In the genomic region with DNA sequence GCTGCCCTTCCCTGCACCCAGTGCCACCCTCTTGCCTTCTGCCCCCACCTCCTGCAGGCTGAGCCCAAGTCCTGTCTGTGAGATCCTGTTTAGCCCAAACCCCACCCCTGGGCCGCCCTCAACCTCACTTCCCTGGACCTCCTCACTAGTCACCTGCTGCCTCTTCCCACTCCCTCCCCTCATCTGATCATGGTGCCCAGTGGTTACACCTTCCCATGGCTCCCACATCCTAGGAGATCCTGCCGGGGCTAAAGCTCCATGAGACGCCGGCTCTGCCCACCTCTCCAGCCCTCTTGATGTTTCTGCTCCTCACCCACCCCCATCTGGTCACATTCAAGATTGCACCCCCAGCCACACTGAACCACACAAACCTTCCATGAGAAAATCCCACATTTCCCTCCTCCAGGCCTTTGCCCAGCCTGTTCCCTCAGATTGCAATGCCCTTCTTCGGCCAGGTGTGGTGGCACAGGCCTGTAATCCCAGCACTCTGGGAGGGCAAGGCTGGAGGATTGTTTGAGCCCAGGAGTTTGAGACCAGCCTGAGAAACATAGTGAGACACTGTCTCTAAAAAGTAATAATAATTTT, we compare ENCODE assay signal across 11 cellular contexts. TPM values are rescaled to one million over a fixed set of nuclear protein-coding genes. Genes with fewer than 3 reads are reported as not detected.
DNase-seq lines count a peak whose midpoint lies in the region; ATAC-seq and TF ChIP-seq lines count a peak whose summit lies in the region.
"Had no signal": no experiment of that assay in that cellular context is flagged by ENCODE, and none has a peak within 500 bp of the region (broad histone marks: within the 10 kb centered on the region; RNA-seq: fewer than 3 reads in every experiment).

No MANE protein-coding gene starts in this region.

- TF ChIP-seq POLR2A in uterus (IDR thresholded peaks at IDR 0.05) = no peak

- DNase-seq in left ventricle myocardium inferior = no peak
- DNase-seq in heart right ventricle = no peak
- no peak for DNase-seq in activated CD8-positive, alpha-beta T cell treated with anti-CD3 and anti-CD28 coated beads, Interleukin-2, amount 10 ng/mL, durations not matched to agents 7 days and 5 days
- peak; percentile 57 for DNase-seq in iPS-NIHi7 (ENCODE audit: extremely low spot score)
- DNase-seq in uterus = no peak
- no peak for DNase-seq in NCI-H226
- DNase-seq in NCI-H748 treated with DMSO at 0.1 percent for 48 hours (lab: John Stamatoyannopoulos, UW) = no peak
- no peak for DNase-seq in NCI-H2081 treated with DMSO at 0.1 percent for 48 hours (lab: John Stamatoyannopoulos, UW)
- DNase-seq: activated CD4-positive, alpha-beta memory T cell treated with anti-CD3 and anti-CD28 coated beads, Interleukin-2, amount 10 ng/mL, durations not matched to agents 7 days and 5 days; C1 segment of cervical spinal cord; OCI-M1 had no signal

- no peaks in the 10 kb centered on the region for H3K27me3 Mint-ChIP-seq in activated CD8-positive, alpha-beta T cell treated with anti-CD3 and anti-CD28 coated beads, Interleukin-2, amount 10 ng/mL, durations not matched to agents 7 days and 5 days (ENCODE audit: low read depth)
- H3K27me3 Mint-ChIP-seq: activated CD4-positive, alpha-beta memory T cell treated with anti-CD3 and anti-CD28 coated beads, Interleukin-2, amount 10 ng/mL, durations not matched to agents 7 days and 5 days had no signal

- 92 to 96% methylated on average over 5 of the region's 5 CpGs for WGBS in heart right ventricle, 2 donors

- H3K9me3 Mint-ChIP-seq in activated CD8-positive, alpha-beta T cell treated with anti-CD3 and anti-CD28 coated beads, Interleukin-2, amount 10 ng/mL, durations not matched to agents 7 days and 5 days (ENCODE audit: insufficient read depth) = no peaks in the 10 kb centered on the region
- H3K9me3 Mint-ChIP-seq: activated CD4-positive, alpha-beta memory T cell treated with anti-CD3 and anti-CD28 coated beads, Interleukin-2, amount 10 ng/mL, durations not matched to agents 7 days and 5 days had no signal

- no peak overlapping the region for H3K27ac ChIP-seq in left ventricle myocardium inferior (replicated peaks)
- peak overlapping the region in 1 of 10 donors; percentile 70 for H3K27ac ChIP-seq in heart right ventricle
- peak overlapping the region; percentile 10 to 48 for H3K27ac ChIP-seq in uterus

- H3K4me3 ChIP-seq in left ventricle myocardium inferior (no peak overlapping the region), heart right ventricle (no peak overlapping the region), uterus (no peak overlapping the region)

- ATAC-seq in heart right ventricle = no peak
- ATAC-seq in activated CD8-positive, alpha-beta T cell treated with anti-CD3 and anti-CD28 coated beads, Interleukin-2, amount 10 ng/mL, durations not matched to agents 7 days and 5 days = no peak

- CTCF ChIA-PET in activated CD8-positive, alpha-beta T cell treated with anti-CD3 and anti-CD28 coated beads, Interleukin-2, amount 10 ng/mL, durations not matched to agents 7 days and 5 days (lab: Charles Lee) = interaction anchor here (0.8 to 1.2 kb wide), 2 partner anchors 12 to 125 kb away, joined by 3 read pairs; no protein-coding TSS in a partner anchor

- H3K36me3 ChIP-seq in left ventricle myocardium inferior = peaks cover 5% of the 10 kb centered on the region
- H3K36me3 ChIP-seq in heart right ventricle = peaks cover 0 to 21% (median 0%) of the 10 kb centered on the region in 9 donors
- H3K36me3 ChIP-seq in uterus = no peaks in the 10 kb centered on the region

- no peaks in the 10 kb centered on the region for H3K4me1 ChIP-seq in left ventricle myocardium inferior
- peaks cover 0 to 19% (median 0%) of the 10 kb centered on the region in 9 donors for H3K4me1 ChIP-seq in heart right ventricle
- H3K4me1 ChIP-seq in uterus = no peaks in the 10 kb centered on the region

- H3K27me3 ChIP-seq in left ventricle myocardium inferior (ENCODE audit: low read depth) = no peaks in the 10 kb centered on the region
- no peaks in the 10 kb centered on the region for H3K27me3 ChIP-seq in heart right ventricle
- no peaks in the 10 kb centered on the region for H3K27me3 ChIP-seq in uterus

- H3K27ac Mint-ChIP-seq in activated CD8-positive, alpha-beta T cell treated with anti-CD3 and anti-CD28 coated beads, Interleukin-2, amount 10 ng/mL, durations not matched to agents 7 days and 5 days = peak overlapping the region; percentile 22
- H3K27ac Mint-ChIP-seq: activated CD4-positive, alpha-beta memory T cell treated with anti-CD3 and anti-CD28 coated beads, Interleukin-2, amount 10 ng/mL, durations not matched to agents 7 days and 5 days had no signal

- H3K9me3 ChIP-seq in left ventricle myocardium inferior (replicated peaks) (no peaks in the 10 kb centered on the region), heart right ventricle (no peaks in the 10 kb centered on the region), uterus (no peaks in the 10 kb centered on the region)

- peaks cover 25% of the 10 kb centered on the region for H3K4me1 Mint-ChIP-seq in activated CD8-positive, alpha-beta T cell treated with anti-CD3 and anti-CD28 coated beads, Interleukin-2, amount 10 ng/mL, durations not matched to agents 7 days and 5 days (ENCODE audit: low read depth)

- POLR2A ChIA-PET in activated CD8-positive, alpha-beta T cell treated with anti-CD3 and anti-CD28 coated beads, Interleukin-2, amount 10 ng/mL, durations not matched to agents 7 days and 5 days (lab: Charles Lee) = no interaction called here

- H3K4me3 Mint-ChIP-seq in activated CD8-positive, alpha-beta T cell treated with anti-CD3 and anti-CD28 coated beads, Interleukin-2, amount 10 ng/mL, durations not matched to agents 7 days and 5 days = no peak overlapping the region
- H3K4me3 Mint-ChIP-seq: activated CD4-positive, alpha-beta memory T cell treated with anti-CD3 and anti-CD28 coated beads, Interleukin-2, amount 10 ng/mL, durations not matched to agents 7 days and 5 days had no signal

- TF ChIP-seq CTCF in left ventricle myocardium inferior (IDR thresholded peaks at IDR 0.05; ENCODE audit: borderline replicate concordance) (peak; percentile 14), heart right ventricle (IDR thresholded peaks at IDR 0.05) (peak in 2 of 9 donors; percentile 15 to 18), uterus (IDR thresholded peaks at IDR 0.05) (peak in 1 of 4 experiments; percentile 11)

- intact Hi-C loops in left ventricle myocardium inferior (cut with micrococcal nuclease) = no loop called here
- intact Hi-C loops in heart right ventricle (cut with DNase I) = no loop called here
- intact Hi-C loops in uterus (cut with DNase I; ENCODE audit: low total_unique reads) = no loop called here

- no peaks in the 10 kb centered on the region for H3K36me3 Mint-ChIP-seq in activated CD8-positive, alpha-beta T cell treated with anti-CD3 and anti-CD28 coated beads, Interleukin-2, amount 10 ng/mL, durations not matched to agents 7 days and 5 days (ENCODE audit: low read depth)

RNA-seq across cellular contexts. Expression of gene TTC39A, which starts 17.0 kb away (rescaled TPM):
- total RNA-seq in left ventricle myocardium inferior (25.7 TPM), heart right ventricle (10 to 100 TPM; 14.3 to 38.7 (median 23.2) TPM), uterus (1 to 10 TPM in 2 of 4 donors, under 1 TPM in 2; 0.26 to 2.5 (median 1.3) TPM)
- 10 to 100 TPM in 1 of 2 donors, 1 to 10 TPM in 1; 4.3 to 14.0 TPM for polyA plus RNA-seq in heart right ventricle
- not detected for total RNA-seq in activated CD8-positive, alpha-beta T cell treated with anti-CD3 and anti-CD28 coated beads, Interleukin-2, amount 10 ng/mL, durations not matched to agents 7 days and 5 days
- total RNA-seq: activated CD4-positive, alpha-beta memory T cell treated with anti-CD3 and anti-CD28 coated beads, Interleukin-2, amount 10 ng/mL, durations not matched to agents 7 days and 5 days had no signal
